9 cellular contexts compared by ENCODE assay signal in the genomic region with DNA sequence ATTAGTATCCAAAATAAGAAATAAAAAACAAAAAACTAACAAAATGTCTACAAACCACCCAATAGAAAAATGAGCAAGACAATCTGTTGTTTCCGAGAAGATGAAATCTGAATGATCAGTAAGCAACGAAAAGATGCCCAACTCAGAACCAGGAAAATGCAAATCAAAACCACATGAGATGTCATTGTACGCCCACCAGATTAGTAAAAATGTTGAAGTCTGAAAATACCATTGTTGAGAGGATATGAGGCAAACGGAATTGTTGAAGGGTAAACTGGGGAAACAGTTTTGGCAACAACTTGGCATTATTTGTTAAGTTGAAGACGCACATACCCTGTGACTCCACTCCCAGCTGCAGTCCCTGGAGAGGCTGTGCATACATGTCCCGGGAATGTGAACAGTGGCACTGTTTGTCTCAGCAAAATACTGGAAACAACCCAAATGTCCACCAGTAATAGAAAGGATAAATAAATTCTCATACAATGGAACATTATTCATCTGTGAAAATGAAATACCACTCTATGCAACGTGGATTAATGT. TPM values are rescaled to one million over a fixed set of nuclear protein-coding genes. Genes with fewer than 3 reads are reported as not detected.
DNase-seq lines count a peak whose midpoint lies in the region; ATAC-seq and TF ChIP-seq lines count a peak whose summit lies in the region.
"Had no signal": no experiment of that assay in that cellular context is flagged by ENCODE, and none has a peak within 500 bp of the region (broad histone marks: within the 10 kb centered on the region; RNA-seq: fewer than 3 reads in every experiment).

No MANE protein-coding gene starts in this region.

- DNase-seq in CD1c-positive myeloid dendritic cell (ENCODE audit: extremely low spot score) (peak; percentile 66), OCI-LY7 (ENCODE audit: low spot score) (no peak), dedifferentiated amniotic fluid mesenchymal stem cell (ENCODE audit: extremely low spot score) (peak; percentile 41), D341Med (ENCODE audit: low spot score) (no peak), ecto neural progenitor cell (ENCODE audit: low spot score) (no peak)
- DNase-seq in naive thymus-derived CD8-positive, alpha-beta T cell = no peak
- DNase-seq: erythroblast had no signal

- no peaks in the 10 kb centered on the region for H3K27me3 Mint-ChIP-seq in naive thymus-derived CD8-positive, alpha-beta T cell

- H3K4me1 Mint-ChIP-seq in naive thymus-derived CD8-positive, alpha-beta T cell = peaks cover 35 to 83% (median 60%) of the 10 kb centered on the region in 4 donors

- peak overlapping the region in 9 of 10 donors; percentile 66 to 84 (median 79) for H3K4me3 Mint-ChIP-seq in naive thymus-derived CD8-positive, alpha-beta T cell

- H3K36me3 Mint-ChIP-seq in naive thymus-derived CD8-positive, alpha-beta T cell = peaks cover 0 to 51% (median 10%) of the 10 kb centered on the region in 3 donors

- intact Hi-C loops in OCI-LY7 (cut with micrococcal nuclease; ENCODE audit: unreplicated experiment) = no loop called here

- H3K4me3 ChIP-seq in OCI-LY7 (ENCODE audit: low read depth, low read length, poor library complexity, severe bottlenecking) = peak overlapping the region; percentile 1

- no peak overlapping the region for H2AFZ ChIP-seq in OCI-LY7 (ENCODE audit: low read length)

- peak; percentile 20 to 26 for ATAC-seq in naive thymus-derived CD8-positive, alpha-beta T cell
- ATAC-seq in HG03025 (IDR thresholded peaks at IDR 0.05; ENCODE audit: low FRiP score, unreplicated experiment) (no peak), GM18909 (IDR thresholded peaks at IDR 0.05; ENCODE audit: poor library complexity, unreplicated experiment) (no peak)

- CTCF ChIA-PET in OCI-LY7 (lab: Charles Lee; ENCODE audit: unreplicated experiment) = no interaction called here

- peaks cover 37% of the 10 kb centered on the region for H3K4me1 ChIP-seq in OCI-LY7 (ENCODE audit: insufficient read depth, low read length, poor library complexity, severe bottlenecking)

- peaks cover 27% of the 10 kb centered on the region; the same call in 1 of the 2 replicates for H3K79me2 ChIP-seq in OCI-LY7 (ENCODE audit: insufficient read depth, low read depth, low read length)

- POLR2A ChIA-PET in OCI-LY7 (lab: Charles Lee) = interaction anchor here (1.2 kb wide), 1 partner anchor 14 kb away, joined by 4 read pairs; no protein-coding TSS in a partner anchor
- POLR2A ChIA-PET in naive thymus-derived CD8-positive, alpha-beta T cell (lab: Charles Lee) = interaction anchor here (0.7 to 1.0 kb wide), 2 partner anchors 8 to 265 kb away, joined by 3 to 6 read pairs; no protein-coding TSS in a partner anchor

- H3K9me3 ChIP-seq in OCI-LY7 (ENCODE audit: low read length) = no peaks in the 10 kb centered on the region

- peak overlapping the region; percentile 54 to 91 (median 83) for H3K27ac Mint-ChIP-seq in naive thymus-derived CD8-positive, alpha-beta T cell

- peak overlapping the region; percentile 56 for H3K4me2 ChIP-seq in OCI-LY7 (ENCODE audit: low read length)

- peaks cover 15% of the 10 kb centered on the region; the same call in 1 of the 2 replicates for H4K20me1 ChIP-seq in OCI-LY7 (ENCODE audit: insufficient read depth, low read length)

- no TSS peak for BruUV-seq in OCI-LY7 (replicated peaks; lab: Mats Ljungman, UMichigan)

- peaks cover 63% of the 10 kb centered on the region for H3K36me3 ChIP-seq in OCI-LY7 (ENCODE audit: insufficient read depth, low read length)

- no peaks in the 10 kb centered on the region for H3K9me3 Mint-ChIP-seq in naive thymus-derived CD8-positive, alpha-beta T cell

- H3K27ac ChIP-seq in OCI-LY7 (ENCODE audit: low read depth, low read length, poor library complexity, severe bottlenecking) = no peak overlapping the region

- TF ChIP-seq CTCF in OCI-LY7 (conservative IDR thresholded peaks at IDR 0.05; ENCODE audit: low read length) = no peak

- H3K9me2 ChIP-seq in OCI-LY7 (ENCODE audit: insufficient read depth, low read length) = no peaks in the 10 kb centered on the region

RNA-seq across cellular contexts. Expression of gene ZBTB17, which starts 10.6 kb away (rescaled TPM):
- 32.1 and 53.4 TPM in 2 replicates for total RNA-seq in OCI-LY7 (2014; rRNA removed; shearing (Covaris generic))
- 51.1 and 52.9 TPM in 2 replicates for total RNA-seq in OCI-LY7 (2022)
- total RNA-seq in naive thymus-derived CD8-positive, alpha-beta T cell = 10 to 100 TPM; 49.3 to 58.1 TPM
- polyA plus RNA-seq in naive thymus-derived CD8-positive, alpha-beta T cell = 10 to 100 TPM; 10.2 to 23.3 (median 11.1) TPM

RNA-seq across cellular contexts. Expression of gene SRARP, which starts 38.7 kb away (rescaled TPM):
- not detected in 2 replicates for total RNA-seq in OCI-LY7 (2014; rRNA removed; shearing (Covaris generic))
- not detected in 2 replicates for total RNA-seq in OCI-LY7 (2022)
- total RNA-seq in naive thymus-derived CD8-positive, alpha-beta T cell = not detected
- not detected for polyA plus RNA-seq in naive thymus-derived CD8-positive, alpha-beta T cell

RNA-seq across cellular contexts. Expression of gene HSPB7, which starts 52.5 kb away (rescaled TPM):
- total RNA-seq in OCI-LY7 (2014; rRNA removed; shearing (Covaris generic)) = not detected in 2 replicates
- not detected in 2 replicates for total RNA-seq in OCI-LY7 (2022)
- not detected for total RNA-seq in naive thymus-derived CD8-positive, alpha-beta T cell
- not detected for polyA plus RNA-seq in naive thymus-derived CD8-positive, alpha-beta T cell

RNA-seq across cellular contexts. Expression of gene CLCNKA, which starts 56.5 kb away (rescaled TPM):
- not detected in 2 replicates for total RNA-seq in OCI-LY7 (2014; rRNA removed; shearing (Covaris generic))
- not detected in 2 replicates for total RNA-seq in OCI-LY7 (2022)
- total RNA-seq in naive thymus-derived CD8-positive, alpha-beta T cell = not detected
- polyA plus RNA-seq in naive thymus-derived CD8-positive, alpha-beta T cell = not detected

Comparison
In these comparisons a context has a peak if more than half of its experiments do, and no peak if none do; other contexts are left out.
1. DNase-seq: peak in CD1c-positive myeloid dendritic cell (single experiment) and dedifferentiated amniotic fluid mesenchymal stem cell (single experiment); none in OCI-LY7 (single experiment), naive thymus-derived CD8-positive, alpha-beta T cell (0 of 10), D341Med (single experiment) and ecto neural progenitor cell (single experiment).
2. ATAC-seq: peak in naive thymus-derived CD8-positive, alpha-beta T cell (2 of 2); none in HG03025 (single experiment) and GM18909 (single experiment).